ENCODE assay signal across 8 cellular contexts in the genomic region with DNA sequence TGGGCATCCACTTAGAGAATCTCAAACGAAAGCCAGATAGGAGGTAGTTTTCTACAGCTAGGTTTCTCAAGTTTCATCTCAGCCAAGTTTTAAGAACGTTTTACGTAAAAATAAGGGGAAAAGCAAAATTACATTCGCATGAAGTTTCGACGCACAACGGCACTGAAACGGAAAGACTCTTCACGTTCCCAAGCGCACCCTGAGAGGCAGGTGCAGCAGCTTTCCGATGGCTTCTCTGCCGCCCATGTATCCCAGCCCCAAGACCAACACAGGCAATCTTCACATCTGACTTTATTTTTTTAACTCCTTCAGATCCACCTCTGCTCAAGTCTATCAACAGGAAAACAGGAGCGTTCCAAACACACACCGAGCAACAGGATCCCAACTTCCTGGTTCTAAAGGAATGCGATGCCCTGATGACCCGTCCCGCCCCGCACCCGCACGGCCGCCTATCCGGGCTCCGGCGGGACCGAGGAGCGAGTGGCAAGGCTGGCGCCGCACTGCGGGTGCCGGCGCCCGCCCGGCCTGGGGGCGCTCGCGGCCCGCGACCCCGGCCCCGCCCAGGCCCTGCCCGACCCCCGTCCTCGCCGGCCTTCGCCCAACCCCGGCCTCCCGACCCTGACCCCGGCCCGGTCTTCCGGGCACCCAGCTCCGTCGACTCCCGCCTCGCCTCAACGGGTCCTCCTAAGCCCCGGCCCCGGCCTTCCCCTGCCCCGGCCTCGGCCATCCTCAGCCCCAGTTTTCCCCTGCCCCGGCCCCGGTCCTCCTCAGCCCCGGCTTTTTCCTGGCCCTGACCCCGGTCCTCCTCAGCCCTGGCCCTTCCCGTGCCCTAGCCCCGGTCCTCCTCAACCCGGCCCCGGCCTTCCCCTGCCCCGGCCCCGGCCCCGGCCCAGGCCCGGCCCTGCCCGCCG. TPM values are rescaled to one million over a fixed set of nuclear protein-coding genes. Genes with fewer than 3 reads are reported as not detected.
DNase-seq lines count a peak whose midpoint lies in the region; ATAC-seq and TF ChIP-seq lines count a peak whose summit lies in the region.

No MANE protein-coding gene starts in this region.

- H3K27me3 ChIP-seq in HL-60 (ENCODE audit: insufficient read depth, poor library complexity, severe bottlenecking) (no peaks in the 10 kb centered on the region), right lobe of liver (no peaks in the 10 kb centered on the region), stomach smooth muscle (ENCODE audit: control insufficient read depth in 1 of 2, insufficient read depth in 2 of 2, low read length in 2 of 2) (no peaks in the 10 kb centered on the region)

- H3K9ac ChIP-seq in stomach smooth muscle (ENCODE audit: low read length in 2 of 2), result peak overlapping the region; percentile 65 to 79

- DNase-seq in HL-60 (ENCODE audit: low read depth in 1 of 2, low spot score in 1 of 2) (peak in 1 of 2 experiments; percentile 5), T-helper 9 cell (peak; percentile 9), right lobe of liver (peak; percentile 63 to 71 (median 67)), mesenteric fat pad (ENCODE audit: low spot score) (no peak)

- under 1% methylated on average over 35 of the region's 73 CpGs for WGBS in right lobe of liver (ENCODE audit: insufficient coverage, low coverage, low lambda C conversion rate, missing lambda C conversion rate)

- H3K36me3 ChIP-seq in right lobe of liver (peaks cover 0 to 5% (median 0%) of the 10 kb centered on the region in 4 donors), stomach smooth muscle (ENCODE audit: control insufficient read depth in 2 of 2, insufficient read depth in 2 of 2, low read length in 2 of 2) (no peaks in the 10 kb centered on the region)

- H3K27ac ChIP-seq in HL-60 (replicated peaks) (peak overlapping the region; percentile 87), right lobe of liver (peak overlapping the region; percentile 50 to 87 (median 80)), stomach smooth muscle (ENCODE audit: low read length) (peak overlapping the region; percentile 53)

- H3K4me3 Mint-ChIP-seq in dendritic cell treated with granulocyte-macrophage colony-stimulating factor and Interleukin-4, amounts not matched to agents 40 ng/mL and 50 ng/mL, for 4 days, result peak overlapping the region; percentile 94

- no peaks in the 10 kb centered on the region for H3K9me3 ChIP-seq in right lobe of liver
- H3K9me3 ChIP-seq in stomach smooth muscle (ENCODE audit: control insufficient read depth in 2 of 2, low read length in 2 of 2), result no peaks in the 10 kb centered on the region

- no peaks in the 10 kb centered on the region for H3K9me3 Mint-ChIP-seq in dendritic cell treated with granulocyte-macrophage colony-stimulating factor and Interleukin-4, amounts not matched to agents 40 ng/mL and 50 ng/mL, for 4 days

- TF ChIP-seq CTCF in HL-60 (IDR thresholded peaks at IDR 0.05; ENCODE audit: insufficient read depth, low read length) (no peak), right lobe of liver (IDR thresholded peaks at IDR 0.05) (no peak)

- peak; percentile 17 for TF ChIP-seq POLR2A in right lobe of liver (IDR thresholded peaks at IDR 0.05)

- ATAC-seq in right lobe of liver (peak; percentile 28 to 53 (median 44)), GM19463 (IDR thresholded peaks at IDR 0.05; ENCODE audit: unreplicated experiment) (no peak)

- H3K4me3 ChIP-seq in GM08714 (ENCODE audit: low read length), result peak overlapping the region; percentile 85
- peak overlapping the region; percentile 61 for H3K4me3 ChIP-seq in HL-60 (replicated peaks; ENCODE audit: insufficient read depth, low read length)
- H3K4me3 ChIP-seq in right lobe of liver, result peak overlapping the region; percentile 46 to 72 (median 57)
- peak overlapping the region; percentile 60 to 77 for H3K4me3 ChIP-seq in stomach smooth muscle (ENCODE audit: low read length in 2 of 2)

- H3K27me3 Mint-ChIP-seq in dendritic cell treated with granulocyte-macrophage colony-stimulating factor and Interleukin-4, amounts not matched to agents 40 ng/mL and 50 ng/mL, for 4 days, result no peaks in the 10 kb centered on the region

- H3K36me3 Mint-ChIP-seq in dendritic cell treated with granulocyte-macrophage colony-stimulating factor and Interleukin-4, amounts not matched to agents 40 ng/mL and 50 ng/mL, for 4 days (ENCODE audit: low read depth), result peaks cover 28% of the 10 kb centered on the region

- H3K4me1 Mint-ChIP-seq in dendritic cell treated with granulocyte-macrophage colony-stimulating factor and Interleukin-4, amounts not matched to agents 40 ng/mL and 50 ng/mL, for 4 days (ENCODE audit: low read depth), result peaks cover 43% of the 10 kb centered on the region

- H3K4me1 ChIP-seq in right lobe of liver, result peaks cover 0 to 21% (median 3%) of the 10 kb centered on the region in 4 donors
- H3K4me1 ChIP-seq in stomach smooth muscle (ENCODE audit: control insufficient read depth, insufficient read depth, low read length), result peaks cover 9% of the 10 kb centered on the region

- intact Hi-C loops in dendritic cell treated with granulocyte-macrophage colony-stimulating factor and Interleukin-4, amounts not matched to agents 40 ng/mL and 50 ng/mL, for 4 days (cut with micrococcal nuclease), result loop anchor here (1.0 to 2.0 kb wide), 3 partner anchors 58 to 126 kb away; partner anchors contain the start of genes GTPBP4, IDI1 and WDR37
- intact Hi-C loops in right lobe of liver (cut with DNase I), result no loop called here

- peak overlapping the region; percentile 87 for H3K27ac Mint-ChIP-seq in dendritic cell treated with granulocyte-macrophage colony-stimulating factor and Interleukin-4, amounts not matched to agents 40 ng/mL and 50 ng/mL, for 4 days

RNA-seq across cellular contexts. Expression of gene LARP4B, which starts 0.8 kb away (rescaled TPM):
- total RNA-seq in right lobe of liver, result 10 to 100 TPM; 22.4 to 35.9 (median 31.7) TPM
- total RNA-seq in mesenteric fat pad, result 74.7 TPM

RNA-seq across cellular contexts. Expression of gene GTPBP4, which starts 57.6 kb away (rescaled TPM):
- 10 to 100 TPM in 5 of 6 experiments, 1 to 10 TPM in 1; 6.6 to 18.6 (median 15.4) TPM for total RNA-seq in right lobe of liver
- total RNA-seq in mesenteric fat pad, result 59.9 TPM
